ENCODE assay signal across 15 cellular contexts in genomic region chr2:119376810-119377209, GRCh38. TPM values are rescaled to one million over a fixed set of nuclear protein-coding genes. Genes with fewer than 3 reads are reported as not detected.
DNase-seq lines count a peak whose midpoint lies in the region; ATAC-seq and TF ChIP-seq lines count a peak whose summit lies in the region.
"Had no signal": no experiment of that assay in that cellular context is flagged by ENCODE, and none has a peak within 500 bp of the region (broad histone marks: within the 10 kb centered on the region; RNA-seq: fewer than 3 reads in every experiment).

No MANE protein-coding gene starts in this region.

- H3K36me3 Mint-ChIP-seq in glutamatergic neuron (ENCODE audit: unreplicated experiment) = peaks cover 30% of the 10 kb centered on the region
- H3K36me3 Mint-ChIP-seq in stimulated activated effector memory CD8-positive, alpha-beta T cell treated with anti-CD3 and anti-CD28 coated beads, Interleukin-12 subunit alpha, Interleukin-12 subunit beta, amount 100 ng/mL, for 72 hours = peaks cover 33% of the 10 kb centered on the region

- peaks cover 81% of the 10 kb centered on the region for H3K4me1 ChIP-seq in BLaER1

- H3K9me3 ChIP-seq in BLaER1 = peaks cover 19% of the 10 kb centered on the region

- intact Hi-C loops in left colon (cut with DNase I, micrococcal nuclease) = no loop called here

- H3K4me3 ChIP-seq in BLaER1 = peak overlapping the region; percentile 45; the same call in 1 of the 2 replicates
- no peak overlapping the region for H3K4me3 ChIP-seq in HL-60 (replicated peaks; ENCODE audit: insufficient read depth, low read length)

- no peak overlapping the region for H3K4me3 Mint-ChIP-seq in glutamatergic neuron (ENCODE audit: unreplicated experiment)
- no peak overlapping the region for H3K4me3 Mint-ChIP-seq in stimulated activated effector memory CD8-positive, alpha-beta T cell treated with anti-CD3 and anti-CD28 coated beads, Interleukin-12 subunit alpha, Interleukin-12 subunit beta, amount 100 ng/mL, for 72 hours
- H3K4me3 Mint-ChIP-seq: B cell; CD14-positive monocyte; CD8-positive, alpha-beta T cell had no signal

- H3K27ac ChIP-seq in BLaER1 = peak overlapping the region; percentile 77
- H3K27ac ChIP-seq in HL-60 (replicated peaks) = peak overlapping the region; percentile 52

- peak overlapping the region; percentile 39; the same call in 1 of the 2 replicates for H3K9ac ChIP-seq in BLaER1

- H3K27me3 Mint-ChIP-seq in glutamatergic neuron (ENCODE audit: unreplicated experiment) = peaks cover 3% of the 10 kb centered on the region

- peaks cover 31% of the 10 kb centered on the region for H3K36me3 ChIP-seq in BLaER1

- peak overlapping the region; percentile 18 for H3K27ac Mint-ChIP-seq in glutamatergic neuron (ENCODE audit: unreplicated experiment)
- no peak overlapping the region for H3K27ac Mint-ChIP-seq in stimulated activated effector memory CD8-positive, alpha-beta T cell treated with anti-CD3 and anti-CD28 coated beads, Interleukin-12 subunit alpha, Interleukin-12 subunit beta, amount 100 ng/mL, for 72 hours
- H3K27ac Mint-ChIP-seq: B cell; CD8-positive, alpha-beta T cell had no signal

- peak; percentile 42 for ATAC-seq in stimulated activated effector memory CD8-positive, alpha-beta T cell treated with anti-CD3 and anti-CD28 coated beads, Interleukin-12 subunit alpha, Interleukin-12 subunit beta, amount 100 ng/mL, for 72 hours
- no peak for ATAC-seq in left colon
- no peak for ATAC-seq in GM19328 (IDR thresholded peaks at IDR 0.05; ENCODE audit: unreplicated experiment)
- ATAC-seq: CD8-positive, alpha-beta T cell had no signal

- TF ChIP-seq CTCF in HL-60 (IDR thresholded peaks at IDR 0.05; ENCODE audit: insufficient read depth, low read length) (no peak), glutamatergic neuron (IDR thresholded peaks at IDR 0.05; ENCODE audit: partially characterized antibody, unreplicated experiment) (no peak)

- H3K9me3 Mint-ChIP-seq in glutamatergic neuron (ENCODE audit: unreplicated experiment) = peaks cover 1% of the 10 kb centered on the region
- H3K9me3 Mint-ChIP-seq in stimulated activated effector memory CD8-positive, alpha-beta T cell treated with anti-CD3 and anti-CD28 coated beads, Interleukin-12 subunit alpha, Interleukin-12 subunit beta, amount 100 ng/mL, for 72 hours = peaks cover 3% of the 10 kb centered on the region

- H3K4me2 ChIP-seq in BLaER1 = peak overlapping the region; percentile 89

- H3K4me1 Mint-ChIP-seq in glutamatergic neuron (ENCODE audit: low read depth, unreplicated experiment) = peaks cover 18% of the 10 kb centered on the region
- H3K4me1 Mint-ChIP-seq in stimulated activated effector memory CD8-positive, alpha-beta T cell treated with anti-CD3 and anti-CD28 coated beads, Interleukin-12 subunit alpha, Interleukin-12 subunit beta, amount 100 ng/mL, for 72 hours = no peaks in the 10 kb centered on the region
- H3K4me1 Mint-ChIP-seq: B cell had no signal

- H4K20me1 ChIP-seq in BLaER1 = peaks cover 15% of the 10 kb centered on the region

- H3K27me3 ChIP-seq in BLaER1 (no peaks in the 10 kb centered on the region), HL-60 (ENCODE audit: insufficient read depth, poor library complexity, severe bottlenecking) (no peaks in the 10 kb centered on the region)

- no peak for DNase-seq in HL-60 (ENCODE audit: low read depth in 1 of 2, low spot score in 1 of 2)
- DNase-seq in glutamatergic neuron = no peak
- no peak for DNase-seq in stimulated activated effector memory CD8-positive, alpha-beta T cell treated with anti-CD3 and anti-CD28 coated beads, Interleukin-12 subunit alpha, Interleukin-12 subunit beta, amount 100 ng/mL, for 72 hours (ENCODE audit: low spot score in 2 of 2)
- no peak for DNase-seq in NAMALWA (ENCODE audit: low spot score)
- no peak for DNase-seq in left colon
- DNase-seq: COR-L47, DMS153, DMS79 treated with DMSO at 0.1 percent for 48 hours, EL, IMR-90 had no signal

RNA-seq across cellular contexts. Expression of gene DBI, which starts 10.0 kb away (rescaled TPM):
- 134 TPM for total RNA-seq in glutamatergic neuron (ENCODE audit: unreplicated experiment)
- 100 to 1,000 TPM; 194 to 300 TPM for total RNA-seq in left colon

RNA-seq across cellular contexts. Expression of gene C2orf76, which starts 10.2 kb away (rescaled TPM):
- total RNA-seq in glutamatergic neuron (ENCODE audit: unreplicated experiment) (10.4 TPM), left colon (1 to 10 TPM; 5.3 to 6.8 TPM)

RNA-seq across cellular contexts. Expression of gene TMEM37, which starts 54.8 kb away (rescaled TPM):
- total RNA-seq in glutamatergic neuron (ENCODE audit: unreplicated experiment) = not detected
- total RNA-seq in left colon = 100 to 1,000 TPM in 1 of 2 donors, 10 to 100 TPM in 1; 71.8 to 119 TPM
- total RNA-seq: B cell; CD8-positive, alpha-beta T cell had no signal

Comparison
In these comparisons a context has a peak if more than half of its experiments do, and no peak if none do; other contexts are left out.
1. RNA of gene TMEM37, which starts 54.8 kb away (total RNA-seq): 71.8 to 119 TPM in left colon; not detected in glutamatergic neuron (single experiment); every median in the first group is over 10 times any median in the second.